32 cellular contexts compared by ENCODE assay signal in the genomic region with DNA sequence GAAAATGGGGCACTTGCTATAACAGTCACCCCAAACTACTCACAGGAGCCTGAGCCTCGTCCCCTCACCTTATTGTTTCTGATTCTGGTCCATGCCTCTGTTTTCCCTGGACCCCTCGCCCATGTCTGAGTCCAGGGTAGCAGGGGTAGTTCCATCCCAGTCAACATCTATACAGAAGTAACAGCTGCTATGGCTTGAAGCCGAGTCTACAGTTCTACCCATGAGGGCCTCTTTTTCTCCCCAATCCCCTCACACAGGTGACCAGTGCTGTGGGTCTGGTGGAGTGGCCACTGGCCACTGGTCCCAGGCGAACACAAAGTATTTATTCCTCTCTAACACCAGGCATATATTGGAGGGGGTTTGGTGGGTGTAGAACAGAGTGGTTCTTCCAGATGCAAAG.
"Had no signal": no experiment of that assay in that cellular context is flagged by ENCODE, and none has a peak within 500 bp of the region (broad histone marks: within the 10 kb centered on the region; RNA-seq: fewer than 3 reads in every experiment).

No MANE protein-coding gene starts in this region.

- ATAC-seq: activated CD4-positive, alpha-beta T cell treated with anti-CD3 and anti-CD28 coated beads for 36 hours; activated CD4-positive, CD25-positive, alpha-beta regulatory T cell treated with anti-CD3 and anti-CD28 coated beads, Interleukin-2, amount 50 U/mL, for 24 hours; activated CD8-positive, alpha-beta T cell treated with anti-CD3 and anti-CD28 coated beads, Interleukin-2, amount 10 ng/mL, durations not matched to agents 7 days and 5 days; PC-3 had no signal

- H3K36me3 Mint-ChIP-seq: activated naive CD4-positive, alpha-beta T cell treated with anti-CD3 and anti-CD28 coated beads, Interleukin-2, amount 50 U/mL, for 24 hours; activated naive CD8-positive, alpha-beta T cell treated with anti-CD3 and anti-CD28 coated beads, Interleukin-2, amount 10 ng/mL, durations not matched to agents 7 days and 5 days had no signal

- H3K4me3 Mint-ChIP-seq: activated CD4-positive, alpha-beta T cell treated with anti-CD3 and anti-CD28 coated beads for 36 hours; activated CD4-positive, alpha-beta T cell treated with anti-CD3 and anti-CD28 coated beads, Interleukin-2, amount 10 ng/mL, durations not matched to agents 7 days and 5 days; activated CD8-positive, alpha-beta T cell treated with anti-CD3 and anti-CD28 coated beads, Interleukin-2, amount 10 ng/mL, durations not matched to agents 7 days and 5 days; activated naive CD4-positive, alpha-beta T cell treated with anti-CD3 and anti-CD28 coated beads, Interleukin-2, amount 50 U/mL, for 24 hours; activated naive CD8-positive, alpha-beta T cell treated with anti-CD3 and anti-CD28 coated beads, Interleukin-2, amount 10 ng/mL, durations not matched to agents 7 days and 5 days; activated T-cell treated with anti-CD3 and anti-CD28 coated beads, Interleukin-2, amount 50 U/mL, for 24 hours; T-helper 1 cell treated with Interleukin-12 subunit alpha and Interleukin-12 subunit beta and Interleukin-4 antibody, amounts not matched to agents 30 μg/mL and 1 μg/mL, for 36 hours; T-helper 2 cell treated with Interferon-gamma antibody and Interleukin-4, amounts not matched to agents 5 μg/mL and 100 μg/mL, for 36 hours had no signal

- H3K4me3 ChIP-seq: ascending aorta, cardiac muscle cell, Peyer's patch, SJSA1 had no signal

- H3K27me3 ChIP-seq: ascending aorta, cardiac muscle cell, Peyer's patch had no signal

- H3K27ac Mint-ChIP-seq: activated CD4-positive, alpha-beta T cell treated with anti-CD3 and anti-CD28 coated beads for 36 hours; activated CD4-positive, alpha-beta T cell treated with anti-CD3 and anti-CD28 coated beads, Interleukin-2, amount 10 ng/mL, durations not matched to agents 7 days and 5 days; activated CD8-positive, alpha-beta T cell treated with anti-CD3 and anti-CD28 coated beads, Interleukin-2, amount 10 ng/mL, durations not matched to agents 7 days and 5 days; activated naive CD4-positive, alpha-beta T cell treated with anti-CD3 and anti-CD28 coated beads, Interleukin-2, amount 50 U/mL, for 24 hours; activated naive CD8-positive, alpha-beta T cell treated with anti-CD3 and anti-CD28 coated beads, Interleukin-2, amount 10 ng/mL, durations not matched to agents 7 days and 5 days; activated T-cell treated with anti-CD3 and anti-CD28 coated beads, Interleukin-2, amount 50 U/mL, for 24 hours; activated T-helper 2 cell treated with anti-CD3 and anti-CD28 coated beads, Interferon-gamma antibody, Interleukin-2, Interleukin-4, amounts not matched to agents 10 μg/mL and 5 μg/mL and 100 μg/mL, durations not matched to agents 14 hours and 24 hours and 36 hours; T-helper 1 cell treated with Interleukin-12 subunit alpha and Interleukin-12 subunit beta and Interleukin-4 antibody, amounts not matched to agents 30 μg/mL and 1 μg/mL, for 36 hours; T-helper 2 cell treated with Interferon-gamma antibody and Interleukin-4, amounts not matched to agents 5 μg/mL and 100 μg/mL, for 36 hours had no signal

- DNase-seq: activated CD4-positive, alpha-beta T cell treated with anti-CD3 and anti-CD28 coated beads for 36 hours; activated CD4-positive, alpha-beta T cell treated with anti-CD3 and anti-CD28 coated beads, Interleukin-2, amount 10 ng/mL, durations not matched to agents 7 days and 5 days; activated CD4-positive, alpha-beta T cell treated with anti-CD3 and anti-CD28 coated beads, Interleukin-2, amount 50 U/mL, for 48 hours; activated CD8-positive, alpha-beta T cell treated with anti-CD3 and anti-CD28 coated beads, Interleukin-2, amount 10 ng/mL, durations not matched to agents 7 days and 5 days; activated gamma-delta T cell; activated naive CD4-positive, alpha-beta T cell treated with Interleukin-2 at 50 U/mL for 16 hours; activated naive CD8-positive, alpha-beta T cell treated with anti-CD3 and anti-CD28 coated beads, Interleukin-2, amount 10 ng/mL, durations not matched to agents 7 days and 5 days; activated T-cell treated with anti-CD3 and anti-CD28 coated beads, Interleukin-2, amount 50 U/mL, for 24 hours; amygdala; Karpas-422; KBM-7; MV-4-11; NCI-H1092; NCI-H1436 treated with DMSO at 0.1 percent for 48 hours; NCI-H1694 treated with DMSO at 0.1 percent for 48 hours; NCI-H2029; NCI-H345; NCI-H524 treated with DMSO at 0.1 percent for 48 hours; PC-3; Peyer's patch; RPMI8226; SHP77 treated with DMSO at 0.1 percent for 48 hours; SK-N-SH had no signal

- H3K9me3 Mint-ChIP-seq: activated CD4-positive, alpha-beta T cell treated with anti-CD3 and anti-CD28 coated beads, Interleukin-2, amount 10 ng/mL, durations not matched to agents 7 days and 5 days; activated naive CD4-positive, alpha-beta T cell treated with anti-CD3 and anti-CD28 coated beads, Interleukin-2, amount 50 U/mL, for 24 hours; activated T-cell treated with anti-CD3 and anti-CD28 coated beads, Interleukin-2, amount 50 U/mL, for 24 hours; activated T-helper 2 cell treated with anti-CD3 and anti-CD28 coated beads, Interferon-gamma antibody, Interleukin-2, Interleukin-4, amounts not matched to agents 10 μg/mL and 5 μg/mL and 100 μg/mL, durations not matched to agents 14 hours and 24 hours and 36 hours; T-helper 2 cell treated with Interferon-gamma antibody and Interleukin-4, amounts not matched to agents 5 μg/mL and 100 μg/mL, for 36 hours had no signal

- H3K36me3 ChIP-seq: ascending aorta, cardiac muscle cell, Peyer's patch, SJSA1 had no signal

- H3K4me1 Mint-ChIP-seq: activated CD4-positive, alpha-beta T cell treated with anti-CD3 and anti-CD28 coated beads for 36 hours; activated CD4-positive, alpha-beta T cell treated with anti-CD3 and anti-CD28 coated beads, Interleukin-2, amount 10 ng/mL, durations not matched to agents 7 days and 5 days; activated naive CD4-positive, alpha-beta T cell treated with anti-CD3 and anti-CD28 coated beads, Interleukin-2, amount 50 U/mL, for 24 hours; activated naive CD8-positive, alpha-beta T cell treated with anti-CD3 and anti-CD28 coated beads, Interleukin-2, amount 10 ng/mL, durations not matched to agents 7 days and 5 days had no signal

- H3K9me3 ChIP-seq: Peyer's patch had no signal

- H3K27ac ChIP-seq: ascending aorta, cardiac muscle cell, Peyer's patch, SJSA1 had no signal

- H3K4me1 ChIP-seq: ascending aorta, Peyer's patch, SJSA1 had no signal

- FAIRE-seq: TTC549 had no signal

- H3K9ac ChIP-seq: SK-N-SH had no signal
